8 cellular contexts compared by ENCODE assay signal in genomic region chr9:73081979-73082657, GRCh38.
DNase-seq lines count a peak whose midpoint lies in the region; ATAC-seq, FAIRE-seq and TF ChIP-seq lines count a peak whose summit lies in the region.

No MANE protein-coding gene starts in this region.

- peaks cover 37% of the 10 kb centered on the region for H3K27me3 Mint-ChIP-seq in CD4-positive, alpha-beta T cell
- H3K27me3 Mint-ChIP-seq in CD8-positive, alpha-beta memory T cell = peaks cover 10 to 37% of the 10 kb centered on the region in 2 donors

- no peaks in the 10 kb centered on the region for H3K9me3 Mint-ChIP-seq in CD4-positive, alpha-beta T cell
- no peaks in the 10 kb centered on the region for H3K9me3 Mint-ChIP-seq in CD8-positive, alpha-beta memory T cell

- H3K27ac Mint-ChIP-seq in CD4-positive, alpha-beta T cell = no peak overlapping the region
- no peak overlapping the region for H3K27ac Mint-ChIP-seq in CD8-positive, alpha-beta memory T cell

- H3K9me3 ChIP-seq in CD4-positive, alpha-beta T cell (ENCODE audit: control insufficient read depth, low read length) = no peaks in the 10 kb centered on the region
- H3K9me3 ChIP-seq in left ventricle myocardium inferior (replicated peaks) (no peaks in the 10 kb centered on the region), small intestine (ENCODE audit: control insufficient read depth, low read depth) (no peaks in the 10 kb centered on the region)
- H3K9me3 ChIP-seq in CD8-positive, alpha-beta memory T cell (ENCODE audit: low read length) = no peaks in the 10 kb centered on the region

- peak; percentile 72 for TF ChIP-seq CTCF in CD4-positive, alpha-beta T cell (IDR thresholded peaks at IDR 0.05)
- TF ChIP-seq CTCF in GM20000 (IDR thresholded peaks at IDR 0.05; ENCODE audit: extremely low read depth, missing control alignments) (peak; percentile 43), VCaP (conservative IDR thresholded peaks at IDR 0.05) (peak; percentile 89), left ventricle myocardium inferior (IDR thresholded peaks at IDR 0.05; ENCODE audit: borderline replicate concordance) (peak; percentile 81)

- 19 to 55% (median 27%) methylated on average over 2 of the region's 2 CpGs for WGBS in small intestine, 3 donors

- no peak overlapping the region for H3K27ac ChIP-seq in CD4-positive, alpha-beta T cell (ENCODE audit: low read depth, low read length)
- no peak overlapping the region for H3K27ac ChIP-seq in VCaP
- no peak overlapping the region for H3K27ac ChIP-seq in left ventricle myocardium inferior (replicated peaks)
- H3K27ac ChIP-seq in small intestine (ENCODE audit: low read depth in 1 of 2, low read length in 1 of 2) = peak overlapping the region in 1 of 2 donors; percentile 20
- H3K27ac ChIP-seq in CD8-positive, alpha-beta memory T cell (ENCODE audit: low read depth, low read length) = no peak overlapping the region

- intact Hi-C loops in CD4-positive, alpha-beta T cell (cut with DNase I, micrococcal nuclease) = loop anchor here (1.0 to 5.0 kb wide), 3 partner anchors 801 to 1045 kb away; no protein-coding TSS in a partner anchor
- intact Hi-C loops in left ventricle myocardium inferior (cut with micrococcal nuclease) = loop anchor here (10.0 kb wide), 1 partner anchor 227 kb away; no protein-coding TSS in a partner anchor

- H3K4me3 Mint-ChIP-seq in CD4-positive, alpha-beta T cell = no peak overlapping the region
- no peak overlapping the region for H3K4me3 Mint-ChIP-seq in CD8-positive, alpha-beta memory T cell

- no peak for FAIRE-seq in small intestine (lab: Jason Lieb, UNC)

- H3K36me3 ChIP-seq in left ventricle myocardium inferior = no peaks in the 10 kb centered on the region
- H3K36me3 ChIP-seq in small intestine (ENCODE audit: control insufficient read depth in 2 of 2, insufficient read depth in 2 of 2, low read length in 2 of 2) = no peaks in the 10 kb centered on the region
- H3K36me3 ChIP-seq in CD8-positive, alpha-beta memory T cell (ENCODE audit: insufficient read depth, low read length) = no peaks in the 10 kb centered on the region

- H3K4me1 ChIP-seq in left ventricle myocardium inferior (no peaks in the 10 kb centered on the region), small intestine (ENCODE audit: control insufficient read depth in 2 of 2, insufficient read depth in 1 of 2, low read depth in 1 of 2, low read length in 1 of 2) (peaks cover 0 to 3% of the 10 kb centered on the region in 2 donors)
- H3K4me1 ChIP-seq in CD8-positive, alpha-beta memory T cell (ENCODE audit: insufficient read depth, low read length) = no peaks in the 10 kb centered on the region

- CTCF ChIA-PET in CD4-positive, alpha-beta T cell (lab: Charles Lee) = interaction anchor here (0.9 to 1.7 kb wide), 8 partner anchors 8 to 1043 kb away, joined by 3 to 4 read pairs (median 3); no protein-coding TSS in a partner anchor
- CTCF ChIA-PET in CD8-positive, alpha-beta memory T cell (lab: Charles Lee) = interaction anchor here (1.2 to 2.2 kb wide), 3 partner anchors 14 to 126 kb away, joined by 3 to 6 read pairs (median 3); no protein-coding TSS in a partner anchor

- peaks cover 4% of the 10 kb centered on the region for H3K27me3 ChIP-seq in CD4-positive, alpha-beta T cell (ENCODE audit: control insufficient read depth, insufficient read depth, low read length)
- H3K27me3 ChIP-seq in left ventricle myocardium inferior (ENCODE audit: low read depth) (peaks cover 21% of the 10 kb centered on the region), small intestine (ENCODE audit: control insufficient read depth in 2 of 2, insufficient read depth in 2 of 2, low read length in 2 of 2) (no peaks in the 10 kb centered on the region)
- H3K27me3 ChIP-seq in CD8-positive, alpha-beta memory T cell (ENCODE audit: insufficient read depth, low read length, poor library complexity, severe bottlenecking) = no peaks in the 10 kb centered on the region

- no peak overlapping the region for H3K4me3 ChIP-seq in left ventricle myocardium inferior
- H3K4me3 ChIP-seq in small intestine (ENCODE audit: low read depth in 1 of 2, low read length in 2 of 2) = no peak overlapping the region
- no peak overlapping the region for H3K4me3 ChIP-seq in CD8-positive, alpha-beta memory T cell (ENCODE audit: low read length)

- H3K36me3 Mint-ChIP-seq in CD4-positive, alpha-beta T cell (ENCODE audit: low read depth) = no peaks in the 10 kb centered on the region
- no peaks in the 10 kb centered on the region for H3K36me3 Mint-ChIP-seq in CD8-positive, alpha-beta memory T cell

- DNase-seq in CD4-positive, alpha-beta T cell = no peak
- DNase-seq in GM20000 (ENCODE audit: low spot score) = peak; percentile 25
- peak; percentile 61 for DNase-seq in NAMALWA (ENCODE audit: low spot score)
- no peak for DNase-seq in left ventricle myocardium inferior
- peak; percentile 86 for DNase-seq in small intestine
- no peak for DNase-seq in activated CD4-positive, CD25-positive, alpha-beta regulatory T cell treated with anti-CD3 and anti-CD28 coated beads, Interleukin-2, amount 50 U/mL, for 72 hours
- no peak for DNase-seq in CD8-positive, alpha-beta memory T cell

- ATAC-seq in CD4-positive, alpha-beta T cell (ENCODE audit: poor library complexity) = peak; percentile 62

- no peaks in the 10 kb centered on the region for H3K4me1 Mint-ChIP-seq in CD4-positive, alpha-beta T cell (ENCODE audit: low read depth)
- H3K4me1 Mint-ChIP-seq in CD8-positive, alpha-beta memory T cell = no peaks in the 10 kb centered on the region

- POLR2A ChIA-PET in CD4-positive, alpha-beta T cell (lab: Charles Lee) = no interaction called here
- POLR2A ChIA-PET in CD8-positive, alpha-beta memory T cell (lab: Charles Lee) = no interaction called here

Comparison
In these comparisons a context has a peak if more than half of its experiments do, and no peak if none do; other contexts are left out.
1. DNase-seq: peak in GM20000 (single experiment), NAMALWA (single experiment) and small intestine (single experiment); none in CD4-positive, alpha-beta T cell (0 of 10), left ventricle myocardium inferior (single experiment), activated CD4-positive, CD25-positive, alpha-beta regulatory T cell treated with anti-CD3 and anti-CD28 coated beads, Interleukin-2, amount 50 U/mL, for 72 hours (single experiment) and CD8-positive, alpha-beta memory T cell (0 of 5).
2. Peak in every context shown above with its lines, with median percentiles within 50 percentile points of each other: CTCF ChIP-seq.